In genomic region chr1:160682983-160683886, GRCh38 we compare ENCODE assay signal across 10 cellular contexts. TPM values are rescaled to one million over a fixed set of nuclear protein-coding genes. Genes with fewer than 3 reads are reported as not detected.
DNase-seq lines count a peak whose midpoint lies in the region; ATAC-seq lines count a peak whose summit lies in the region.
"Had no signal": no experiment of that assay in that cellular context is flagged by ENCODE, and none has a peak within 500 bp of the region (broad histone marks: within the 10 kb centered on the region; RNA-seq: fewer than 3 reads in every experiment).

No MANE protein-coding gene starts in this region.

- ATAC-seq in activated T-cell treated with anti-CD3 and anti-CD28 coated beads, Interleukin-2, amount 50 U/mL, for 4 hours = peak; percentile 41 to 44
- peak; percentile 37 for ATAC-seq in activated naive CD8-positive, alpha-beta T cell treated with anti-CD3 and anti-CD28 coated beads, Interleukin-2, amount 10 ng/mL, durations not matched to agents 7 days and 5 days (ENCODE audit: low read depth)
- ATAC-seq in stimulated activated naive CD8-positive, alpha-beta T cell treated with anti-CD3 and anti-CD28 coated beads, Interleukin-15, Interleukin-2, amounts not matched to agents 100 U/mL and 50 U/mL, for 24 hours = peak; percentile 30
- ATAC-seq: left colon had no signal

- DNase-seq in activated T-cell treated with anti-CD3 and anti-CD28 coated beads, Interleukin-2, amount 50 U/mL, for 4 hours = no peak
- DNase-seq in activated T-cell treated with anti-CD3 and anti-CD28 coated beads, Interleukin-2, amount 50 U/mL, for 1 hour = no peak
- DNase-seq in NOMO-1 treated with dmso at 0.1 percent for 144 hours (lab: John Stamatoyannopoulos, UW; ENCODE audit: unreplicated experiment) (peak; percentile 55), NCI-H187 treated with DMSO at 0.1 percent for 48 hours (lab: John Stamatoyannopoulos, UW) (no peak), NCI-H2081 (lab: John Stamatoyannopoulos, UW) (no peak), midbrain (lab: John Stamatoyannopoulos, UW) (no peak)
- DNase-seq in activated naive CD8-positive, alpha-beta T cell treated with anti-CD3 and anti-CD28 coated beads, Interleukin-2, amount 10 ng/mL, durations not matched to agents 7 days and 5 days = no peak
- DNase-seq in stimulated activated naive CD8-positive, alpha-beta T cell treated with anti-CD3 and anti-CD28 coated beads, Interleukin-15, Interleukin-2, amounts not matched to agents 100 U/mL and 50 U/mL, for 24 hours = no peak
- DNase-seq: left colon, NCI-H1694 treated with DMSO at 0.1 percent for 48 hours had no signal

- H3K27me3 Mint-ChIP-seq in activated T-cell treated with anti-CD3 and anti-CD28 coated beads, Interleukin-2, amount 50 U/mL, for 4 hours (ENCODE audit: low read depth) = no peaks in the 10 kb centered on the region
- H3K27me3 Mint-ChIP-seq in activated naive CD8-positive, alpha-beta T cell treated with anti-CD3 and anti-CD28 coated beads, Interleukin-2, amount 10 ng/mL, durations not matched to agents 7 days and 5 days = no peaks in the 10 kb centered on the region

- peak overlapping the region; percentile 53 for H3K4me3 Mint-ChIP-seq in activated T-cell treated with anti-CD3 and anti-CD28 coated beads, Interleukin-2, amount 50 U/mL, for 4 hours
- peak overlapping the region; percentile 76 for H3K4me3 Mint-ChIP-seq in activated naive CD8-positive, alpha-beta T cell treated with anti-CD3 and anti-CD28 coated beads, Interleukin-2, amount 10 ng/mL, durations not matched to agents 7 days and 5 days

- H3K36me3 Mint-ChIP-seq in activated T-cell treated with anti-CD3 and anti-CD28 coated beads, Interleukin-2, amount 50 U/mL, for 4 hours (ENCODE audit: insufficient read depth) = peaks cover 81% of the 10 kb centered on the region
- H3K36me3 Mint-ChIP-seq in activated naive CD8-positive, alpha-beta T cell treated with anti-CD3 and anti-CD28 coated beads, Interleukin-2, amount 10 ng/mL, durations not matched to agents 7 days and 5 days = peaks cover 78% of the 10 kb centered on the region

- peaks cover 4% of the 10 kb centered on the region for H3K9me3 Mint-ChIP-seq in activated T-cell treated with anti-CD3 and anti-CD28 coated beads, Interleukin-2, amount 50 U/mL, for 4 hours
- H3K9me3 Mint-ChIP-seq in activated naive CD8-positive, alpha-beta T cell treated with anti-CD3 and anti-CD28 coated beads, Interleukin-2, amount 10 ng/mL, durations not matched to agents 7 days and 5 days = peaks cover 5% of the 10 kb centered on the region

- POLR2A ChIA-PET in activated naive CD8-positive, alpha-beta T cell treated with anti-CD3 and anti-CD28 coated beads, Interleukin-2, amount 10 ng/mL, durations not matched to agents 7 days and 5 days (lab: Charles Lee) = interaction anchor here (0.5 to 4.1 kb wide), 19 partner anchors 9 to 502 kb away, joined by 3 to 56 read pairs (median 4); partner anchors contain the start of genes CD48, ITLN2, LY9 and SLAMF1

- peak overlapping the region; percentile 88 for H3K27ac Mint-ChIP-seq in activated naive CD8-positive, alpha-beta T cell treated with anti-CD3 and anti-CD28 coated beads, Interleukin-2, amount 10 ng/mL, durations not matched to agents 7 days and 5 days

- H3K4me1 Mint-ChIP-seq in activated T-cell treated with anti-CD3 and anti-CD28 coated beads, Interleukin-2, amount 50 U/mL, for 4 hours (ENCODE audit: low read depth) = peaks cover 71% of the 10 kb centered on the region
- peaks cover 79% of the 10 kb centered on the region for H3K4me1 Mint-ChIP-seq in activated naive CD8-positive, alpha-beta T cell treated with anti-CD3 and anti-CD28 coated beads, Interleukin-2, amount 10 ng/mL, durations not matched to agents 7 days and 5 days

RNA-seq across cellular contexts. Expression of gene CD48, which starts 28.4 kb away (rescaled TPM):
- 100 to 1,000 TPM; 313 to 347 (median 336) TPM for total RNA-seq in activated T-cell treated with anti-CD3 and anti-CD28 coated beads, Interleukin-2, amount 50 U/mL, for 4 hours
- 100 to 1,000 TPM; 379 to 386 TPM for total RNA-seq in activated naive CD8-positive, alpha-beta T cell treated with anti-CD3 and anti-CD28 coated beads, Interleukin-2, amount 10 ng/mL, durations not matched to agents 7 days and 5 days

RNA-seq across cellular contexts. Expression of gene SLAMF1, which starts 36.4 kb away (rescaled TPM):
- 100 to 1,000 TPM in 1 of 3 donors, 10 to 100 TPM in 2; 69.2 to 138 (median 96.6) TPM for total RNA-seq in activated T-cell treated with anti-CD3 and anti-CD28 coated beads, Interleukin-2, amount 50 U/mL, for 4 hours
- 10 to 100 TPM; 41.3 to 42.6 TPM for total RNA-seq in activated naive CD8-positive, alpha-beta T cell treated with anti-CD3 and anti-CD28 coated beads, Interleukin-2, amount 10 ng/mL, durations not matched to agents 7 days and 5 days

RNA-seq across cellular contexts. Expression of gene SLAMF7, which starts 55.8 kb away (rescaled TPM):
- 10 to 100 TPM; 44.1 to 80.5 (median 71.7) TPM for total RNA-seq in activated T-cell treated with anti-CD3 and anti-CD28 coated beads, Interleukin-2, amount 50 U/mL, for 4 hours
- 100 to 1,000 TPM; 124 to 137 TPM for total RNA-seq in activated naive CD8-positive, alpha-beta T cell treated with anti-CD3 and anti-CD28 coated beads, Interleukin-2, amount 10 ng/mL, durations not matched to agents 7 days and 5 days
